In the genomic region with DNA sequence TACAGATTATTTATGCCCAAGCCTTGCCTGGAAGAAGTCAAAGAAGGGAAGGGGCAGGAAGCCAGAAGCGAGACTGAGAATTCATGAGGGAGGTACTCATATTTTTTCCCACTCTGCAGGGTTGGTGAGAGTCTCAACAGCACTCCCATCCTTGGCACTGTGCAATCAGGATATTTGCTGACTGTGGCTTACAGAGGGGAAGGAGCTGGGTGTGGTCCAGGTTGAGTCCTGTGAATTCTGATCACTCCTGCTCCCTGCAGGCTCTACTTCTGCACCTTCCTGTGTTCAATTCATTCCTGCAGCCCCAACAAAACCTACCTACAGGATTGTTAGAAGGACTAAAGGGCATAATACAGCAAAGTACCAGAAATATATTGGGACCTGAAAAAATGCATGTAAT, we compare ENCODE assay signal across 26 cellular contexts.
"Had no signal": no experiment of that assay in that cellular context is flagged by ENCODE, and none has a peak within 500 bp of the region (broad histone marks: within the 10 kb centered on the region; RNA-seq: fewer than 3 reads in every experiment).

No MANE protein-coding gene starts in this region.

- H3K27ac Mint-ChIP-seq: activated CD8-positive, alpha-beta memory T cell treated with anti-CD3 and anti-CD28 coated beads, Interleukin-2, amount 10 ng/mL, durations not matched to agents 7 days and 5 days; activated naive CD4-positive, alpha-beta T cell treated with anti-CD3 and anti-CD28 coated beads, Interleukin-2, amount 50 U/mL, for 72 hours; activated naive CD8-positive, alpha-beta T cell treated with anti-CD3 and anti-CD28 coated beads, Interleukin-2, amount 50 U/mL, for 24 hours; T-helper 17 cell; WTC11 had no signal

- DNase-seq: activated CD4-positive, alpha-beta T cell treated with anti-CD3 and anti-CD28 coated beads for 48 hours; activated CD4-positive, alpha-beta T cell treated with anti-CD3 and anti-CD28 coated beads, Interleukin-2, amount 50 U/mL, for 4 hours; activated CD4-positive, CD25-positive, alpha-beta regulatory T cell treated with anti-CD3 and anti-CD28 coated beads, Interleukin-2, amount 50 U/mL, for 72 hours; activated CD8-positive, alpha-beta memory T cell treated with anti-CD3 and anti-CD28 coated beads, Interleukin-2, amount 10 ng/mL, durations not matched to agents 7 days and 5 days; activated effector memory CD4-positive, alpha-beta T cell treated with anti-CD3 and anti-CD28 coated beads, Interleukin-2, amount 50 U/mL, for 16 hours; activated naive CD4-positive, alpha-beta T cell treated with Interleukin-2 at 50 U/mL for 16 hours; activated naive CD8-positive, alpha-beta T cell treated with anti-CD3 and anti-CD28 coated beads, Interleukin-2, amount 50 U/mL, for 24 hours; activated T-cell treated with anti-CD3 and anti-CD28 coated beads, Interleukin-2, amount 50 U/mL, for 4 hours; amniotic stem cell; body of pancreas; central memory CD4-positive, alpha-beta T cell; MM.1S; NCI-H1105; NCI-H1436 treated with DMSO at 0.1 percent for 48 hours; NCI-H187; NCI-H2081; NCI-H2171; NCI-H2227 treated with DMSO at 0.1 percent for 48 hours; NCI-H446 treated with DMSO at 0.1 percent for 48 hours; NCI-H524 treated with DMSO at 0.1 percent for 48 hours; SIG-M5; T-helper 17 cell; T-helper 9 cell had no signal

- H3K4me3 Mint-ChIP-seq: activated CD8-positive, alpha-beta memory T cell treated with anti-CD3 and anti-CD28 coated beads, Interleukin-2, amount 10 ng/mL, durations not matched to agents 7 days and 5 days; activated naive CD8-positive, alpha-beta T cell treated with anti-CD3 and anti-CD28 coated beads, Interleukin-2, amount 50 U/mL, for 24 hours; activated T-cell treated with anti-CD3 and anti-CD28 coated beads, Interleukin-2, amount 50 U/mL, for 4 hours; T-helper 17 cell; WTC11 had no signal

- H3K27me3 Mint-ChIP-seq: activated CD8-positive, alpha-beta memory T cell treated with anti-CD3 and anti-CD28 coated beads, Interleukin-2, amount 10 ng/mL, durations not matched to agents 7 days and 5 days had no signal

- H3K4me1 ChIP-seq: ascending aorta had no signal

- H3K4me3 ChIP-seq: ascending aorta, body of pancreas had no signal

- H3K36me3 Mint-ChIP-seq: activated CD8-positive, alpha-beta memory T cell treated with anti-CD3 and anti-CD28 coated beads, Interleukin-2, amount 10 ng/mL, durations not matched to agents 7 days and 5 days; activated naive CD4-positive, alpha-beta T cell treated with anti-CD3 and anti-CD28 coated beads, Interleukin-2, amount 50 U/mL, for 72 hours; WTC11 had no signal

- H3K9me3 ChIP-seq: ascending aorta, body of pancreas had no signal

- H3K9me3 Mint-ChIP-seq: activated naive CD4-positive, alpha-beta T cell treated with anti-CD3 and anti-CD28 coated beads, Interleukin-2, amount 50 U/mL, for 72 hours; activated naive CD8-positive, alpha-beta T cell treated with anti-CD3 and anti-CD28 coated beads, Interleukin-2, amount 50 U/mL, for 24 hours; activated T-cell treated with anti-CD3 and anti-CD28 coated beads, Interleukin-2, amount 50 U/mL, for 4 hours; WTC11 had no signal

- H3K36me3 ChIP-seq: ascending aorta had no signal

- ATAC-seq: activated CD8-positive, alpha-beta memory T cell treated with anti-CD3 and anti-CD28 coated beads, Interleukin-2, amount 10 ng/mL, durations not matched to agents 7 days and 5 days; activated naive CD4-positive, alpha-beta T cell treated with anti-CD3 and anti-CD28 coated beads, Interleukin-2, amount 50 U/mL, for 72 hours; activated naive CD8-positive, alpha-beta T cell treated with anti-CD3 and anti-CD28 coated beads, Interleukin-2, amount 50 U/mL, for 24 hours; activated T-cell treated with anti-CD3 and anti-CD28 coated beads, Interleukin-2, amount 50 U/mL, for 4 hours; body of pancreas; T-helper 17 cell; WTC11 had no signal

- H3K4me1 Mint-ChIP-seq: activated CD8-positive, alpha-beta memory T cell treated with anti-CD3 and anti-CD28 coated beads, Interleukin-2, amount 10 ng/mL, durations not matched to agents 7 days and 5 days; activated naive CD8-positive, alpha-beta T cell treated with anti-CD3 and anti-CD28 coated beads, Interleukin-2, amount 50 U/mL, for 24 hours; T-helper 17 cell had no signal

- H3K27ac ChIP-seq: ascending aorta, body of pancreas had no signal

- H3K27me3 ChIP-seq: ascending aorta, body of pancreas had no signal
